Comparison of ENCODE assay signal across 22 cellular contexts in the genomic region with DNA sequence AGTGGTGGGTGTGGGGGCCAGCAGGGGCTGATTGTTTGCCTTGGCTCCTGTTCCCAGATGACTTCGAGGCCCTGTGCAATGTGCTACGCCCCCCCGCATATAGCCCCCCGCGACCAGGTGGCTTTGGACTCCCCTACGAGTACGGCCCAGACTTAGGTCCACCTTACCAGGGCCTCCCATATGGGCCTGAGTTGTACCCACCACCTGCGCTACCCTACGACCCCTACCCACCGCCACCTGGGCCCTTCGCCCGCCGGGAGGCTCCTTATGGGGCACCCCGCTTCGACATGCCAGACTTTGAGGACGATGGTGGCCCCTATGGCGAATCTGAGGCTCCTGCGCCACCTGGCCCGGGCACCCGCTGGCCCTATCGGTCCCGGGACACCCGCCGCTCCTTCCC. TPM values are rescaled to one million over a fixed set of nuclear protein-coding genes. Genes with fewer than 3 reads are reported as not detected.
DNase-seq lines count a peak whose midpoint lies in the region; ATAC-seq, FAIRE-seq and TF ChIP-seq lines count a peak whose summit lies in the region.
"Had no signal": no experiment of that assay in that cellular context is flagged by ENCODE, and none has a peak within 500 bp of the region (broad histone marks: within the 10 kb centered on the region; RNA-seq: fewer than 3 reads in every experiment).

No MANE protein-coding gene starts in this region.

- ATAC-seq in right cardiac atrium = peak in 1 of 2 donors; percentile 15
- no peak for ATAC-seq in Right ventricle myocardium superior (ENCODE audit: poor library complexity)
- no peak for ATAC-seq in IMR-90 (ENCODE audit: low read depth)
- ATAC-seq in K562 = no peak
- ATAC-seq in GM18909 (IDR thresholded peaks at IDR 0.05; ENCODE audit: poor library complexity, unreplicated experiment) = no peak
- ATAC-seq: CD8-positive, alpha-beta T cell had no signal

- TF ChIP-seq RAD21 in IMR-90 (IDR thresholded peaks at IDR 0.05; ENCODE audit: low read length) (no peak), K562 (CRISPR knock-in tag; conservative IDR thresholded peaks at IDR 0.05 in 1 of 2, IDR thresholded peaks at IDR 0.05 in 1 of 2) (no peak)

- WGBS in right cardiac atrium = 93% methylated on average over 24 of the region's 24 CpGs
- WGBS in IMR-90 (ENCODE audit: extremely low coverage in 2 of 2, insufficient read length in 1 of 2), 2 experiments = 82% methylated on average over 2 of the region's 24 CpGs; no CpG with 5 or more reads in 1 of the 2 experiments
- WGBS in K562 (ENCODE audit: insufficient coverage, low coverage, missing lambda C conversion rate) = 94% methylated on average over 12 of the region's 24 CpGs
- WGBS in trophoblast cell (ENCODE audit: extremely low coverage, insufficient coverage, insufficient read length) = no CpG with 5 or more reads among the region's 24 CpGs

- POLR2A ChIA-PET in IMR-90 (lab: Charles Lee; ENCODE audit: unreplicated experiment) = no interaction called here
- POLR2A ChIA-PET in K562 (lab: Yijun Ruan, JAX) = interaction anchor here (0.7 kb wide), 1 partner anchor 96 kb away, joined by 3 read pairs; no protein-coding TSS in a partner anchor

- H4K5ac ChIP-seq in IMR-90 (ENCODE audit: low read depth, low read length) = no peak overlapping the region

- intact Hi-C loops in right cardiac atrium (cut with DNase I) (no loop called here), Right ventricle myocardium superior (cut with DNase I) (no loop called here), IMR-90 (cut with micrococcal nuclease) (no loop called here), K562 (cut with micrococcal nuclease) (no loop called here)

- no peak overlapping the region for H2AK5ac ChIP-seq in IMR-90 (ENCODE audit: low read depth, low read length)
- no peak overlapping the region for H2AK5ac ChIP-seq in trophoblast cell (ENCODE audit: low read length)

- CTCF ChIA-PET in IMR-90 (lab: Yijun Ruan, JAX) (no interaction called here), K562 (lab: Yijun Ruan, JAX; ENCODE audit: low intra/inter-chr PET ratio) (no interaction called here)

- DNase-seq in right cardiac atrium = peak in 2 of 3 donors; percentile 41 to 46
- DNase-seq in Right ventricle myocardium superior = no peak
- DNase-seq in IMR-90 = no peak
- DNase-seq in K562 (ENCODE audit: extremely low read depth in 1 of 4, low spot score in 3 of 4) = no peak
- DNase-seq in trophoblast cell = no peak
- DNase-seq in T1000 (lab: John Stamatoyannopoulos, UW) = no peak
- no peak for DNase-seq in NCI-H187 (lab: John Stamatoyannopoulos, UW)
- DNase-seq: BE2C; CD8-positive, alpha-beta T cell; COR-L47; DMS153; DMS79 treated with DMSO at 0.1 percent for 48 hours; EL; GOT3; H9 had no signal

- H2BK120ac ChIP-seq in IMR-90 (ENCODE audit: low read depth, low read length) (no peak overlapping the region), trophoblast cell (ENCODE audit: insufficient read depth, low read length, poor library complexity) (no peak overlapping the region)

- no peak overlapping the region for H2BK5ac ChIP-seq in IMR-90 (ENCODE audit: low read depth, low read length, poor library complexity, severe bottlenecking)
- H2BK5ac ChIP-seq in trophoblast cell (ENCODE audit: low read depth, low read length, poor library complexity) = peak overlapping the region; percentile 16

- H3K27me3 ChIP-seq in right cardiac atrium (ENCODE audit: control insufficient read depth, insufficient read depth) (no peaks in the 10 kb centered on the region), IMR-90 (ENCODE audit: control insufficient read depth, insufficient read depth, low read length) (no peaks in the 10 kb centered on the region), K562 (ENCODE audit: control insufficient read depth in 2 of 2, insufficient read depth in 2 of 2, low read length in 2 of 2) (no peaks in the 10 kb centered on the region), trophoblast cell (ENCODE audit: insufficient read depth, low read length) (no peaks in the 10 kb centered on the region)
- H3K27me3 ChIP-seq: BE2C had no signal

- BruUV-seq in IMR-90 (replicated peaks; lab: Mats Ljungman, UMichigan) (TSS peak; percentile 37), K562 (replicated peaks; lab: Mats Ljungman, UMichigan) (no TSS peak)

- in situ Hi-C loops in IMR-90 (cut with MboI; ENCODE audit: low sequenced_read_pairs) = no loop called here
- in situ Hi-C loops in K562 (cut with MboI) = no loop called here

- no peak overlapping the region for H3K4me2 ChIP-seq in IMR-90 (ENCODE audit: low read depth, low read length)
- H3K4me2 ChIP-seq in K562 (ENCODE audit: insufficient read depth, low read length) = no peak overlapping the region
- H3K4me2 ChIP-seq in trophoblast cell (ENCODE audit: low read length) = no peak overlapping the region

- H3K14ac ChIP-seq in IMR-90 (replicated peaks; ENCODE audit: low read depth, low read length) (no peak overlapping the region), trophoblast cell (ENCODE audit: low read length) (no peak overlapping the region)

- no peaks in the 10 kb centered on the region for H3K9me3 ChIP-seq in right cardiac atrium (ENCODE audit: control insufficient read depth, low read length)
- H3K9me3 ChIP-seq in IMR-90 (ENCODE audit: control insufficient read depth, insufficient read depth, low read length) = no peaks in the 10 kb centered on the region
- no peaks in the 10 kb centered on the region for H3K9me3 ChIP-seq in K562 (replicated peaks; ENCODE audit: control insufficient read depth, insufficient read depth, low read depth, low read length)
- H3K9me3 ChIP-seq in trophoblast cell (ENCODE audit: insufficient read depth, low read depth, low read length) = peaks cover 1% of the 10 kb centered on the region
- H3K9me3 ChIP-seq: BE2C had no signal

- H3K79me2 ChIP-seq in K562 (ENCODE audit: control insufficient read depth, insufficient read depth, low read length) = no peaks in the 10 kb centered on the region
- H3K79me2 ChIP-seq in trophoblast cell (ENCODE audit: control insufficient read depth, insufficient read depth, low read length, poor library complexity) = peaks cover 2% of the 10 kb centered on the region

- no peak overlapping the region for H3K4ac ChIP-seq in IMR-90 (ENCODE audit: low read depth, low read length)
- H3K4ac ChIP-seq in trophoblast cell (ENCODE audit: low read depth, low read length) = no peak overlapping the region

- TF ChIP-seq EP300 in K562 (IDR thresholded peaks at IDR 0.05; ENCODE audit: low read length) = no peak

- H2BK15ac ChIP-seq in IMR-90 (ENCODE audit: low read depth, low read length) = no peak overlapping the region

- H4K12ac ChIP-seq in trophoblast cell (ENCODE audit: low read depth, low read length) = no peak overlapping the region

- no peak for FAIRE-seq in K562 (lab: Jason Lieb, UNC)
- FAIRE-seq: A204.1, D721Med, G401.6, GM12892, GM19239 had no signal

- no peak overlapping the region for H3K23ac ChIP-seq in IMR-90 (ENCODE audit: low read depth, low read length)
- H3K23ac ChIP-seq in trophoblast cell (ENCODE audit: low read length) = no peak overlapping the region

- H2AFZ ChIP-seq in IMR-90 (replicated peaks; ENCODE audit: low read length, poor library complexity) (no peak overlapping the region), K562 (ENCODE audit: low read depth, low read length) (no peak overlapping the region), trophoblast cell (ENCODE audit: insufficient read depth, low read length, poor library complexity) (no peak overlapping the region)

- H3K18ac ChIP-seq in IMR-90 (ENCODE audit: low read depth, low read length) (no peak overlapping the region), trophoblast cell (ENCODE audit: low read length) (no peak overlapping the region)

- TF ChIP-seq POLR2A in IMR-90 (IDR thresholded peaks at IDR 0.05; ENCODE audit: low read depth, low read length) (no peak), K562 (conservative IDR thresholded peaks at IDR 0.05) (no peak)

- H2BK20ac ChIP-seq in IMR-90 (ENCODE audit: low read depth, low read length) = no peak overlapping the region

- H3K27ac ChIP-seq in right cardiac atrium (ENCODE audit: low read length) (no peak overlapping the region), IMR-90 (ENCODE audit: insufficient read depth, low read length) (no peak overlapping the region), K562 (ENCODE audit: extremely low read depth, low read depth, low read length) (no peak overlapping the region), trophoblast cell (ENCODE audit: low read depth, low read length) (no peak overlapping the region)
- H3K27ac ChIP-seq: C4-2B had no signal

- no peak overlapping the region for H3K4me3 ChIP-seq in right cardiac atrium (ENCODE audit: low read length)
- H3K4me3 ChIP-seq in IMR-90 (ENCODE audit: insufficient read depth, low read depth, low read length) = no peak overlapping the region
- no peak overlapping the region for H3K4me3 ChIP-seq in K562
- no peak overlapping the region for H3K4me3 ChIP-seq in trophoblast cell (ENCODE audit: low read depth, low read length)

- H4K8ac ChIP-seq in IMR-90 (ENCODE audit: low read depth in 2 of 2, low read length in 2 of 2) (no peak overlapping the region), trophoblast cell (ENCODE audit: low read depth, low read length) (no peak overlapping the region)

- no peak overlapping the region for H2AK9ac ChIP-seq in IMR-90 (replicated peaks; ENCODE audit: low read depth, low read length, poor library complexity)

- TF ChIP-seq CTCF in IMR-90 (conservative IDR thresholded peaks at IDR 0.05; ENCODE audit: low read depth, low read length) = no peak
- no peak for TF ChIP-seq CTCF in K562 (IDR thresholded peaks at IDR 0.05 in 2 of 3, conservative IDR thresholded peaks at IDR 0.05 in 1 of 3; ENCODE audit: insufficient read depth in 2 of 3, low read depth in 1 of 3, low read length in 3 of 3)

- H3K9me1 ChIP-seq in IMR-90 (ENCODE audit: insufficient read depth, low read length) (peaks cover 16% of the 10 kb centered on the region), K562 (ENCODE audit: control insufficient read depth, insufficient read depth, low read length) (no peaks in the 10 kb centered on the region)

- no peak overlapping the region for H3K56ac ChIP-seq in IMR-90 (ENCODE audit: extremely low read depth, insufficient read depth, low read length)

- peaks cover 7% of the 10 kb centered on the region; the same call in 1 of the 2 replicates for H4K20me1 ChIP-seq in IMR-90 (ENCODE audit: insufficient read depth, low read length)
- no peaks in the 10 kb centered on the region for H4K20me1 ChIP-seq in K562 (replicated peaks; ENCODE audit: control insufficient read depth, insufficient read depth, low read length)

- H4K91ac ChIP-seq in IMR-90 (ENCODE audit: insufficient read depth, low read depth, low read length) = no peak overlapping the region
- H4K91ac ChIP-seq in trophoblast cell (ENCODE audit: low read depth, low read length) = no peak overlapping the region

- H3K4me1 ChIP-seq in right cardiac atrium (ENCODE audit: control insufficient read depth, insufficient read depth, low read length) (no peaks in the 10 kb centered on the region), IMR-90 (ENCODE audit: control insufficient read depth, insufficient read depth, low read length) (peaks cover 8% of the 10 kb centered on the region; the same call in 1 of the 2 replicates), K562 (replicated peaks in 1 of 2; ENCODE audit: control insufficient read depth in 2 of 2, insufficient read depth in 2 of 2, low read length in 2 of 2) (peaks cover 31 to 56% of the 10 kb centered on the region in 2 experiments), trophoblast cell (ENCODE audit: control insufficient read depth in 1 of 2, insufficient read depth in 2 of 2, low read length in 2 of 2) (peaks cover 35 to 49% of the 10 kb centered on the region in 2 experiments)

- dilution Hi-C loops in IMR-90 (cut with HindIII; ENCODE audit: low sequenced_read_pairs, unreplicated experiment) = no loop called here

- H3K9ac ChIP-seq in IMR-90 (ENCODE audit: low read depth, low read length) (no peak overlapping the region), K562 (ENCODE audit: insufficient read depth in 1 of 2, low read depth in 2 of 2, low read length in 2 of 2) (no peak overlapping the region), trophoblast cell (ENCODE audit: low read length) (no peak overlapping the region)

- peaks cover 0 to 7% of the 10 kb centered on the region in 2 experiments; a peak in 1 of 4 replicates for H3K79me1 ChIP-seq in IMR-90 (ENCODE audit: low read depth in 1 of 2, low read length in 2 of 2)
- peaks cover 32% of the 10 kb centered on the region for H3K79me1 ChIP-seq in trophoblast cell (ENCODE audit: low read length)

- no peak overlapping the region for H2BK12ac ChIP-seq in trophoblast cell (ENCODE audit: low read length)

- H3K36me3 ChIP-seq in IMR-90 (ENCODE audit: control insufficient read depth, insufficient read depth, low read length) = peaks cover 70% of the 10 kb centered on the region
- H3K36me3 ChIP-seq in K562 (ENCODE audit: control insufficient read depth, insufficient read depth, low read length) = peaks cover 60% of the 10 kb centered on the region; the same call in 2 of the 3 replicates
- H3K36me3 ChIP-seq in trophoblast cell (ENCODE audit: control insufficient read depth in 1 of 2, insufficient read depth in 2 of 2, low read length in 2 of 2) = peaks cover 38 to 42% of the 10 kb centered on the region in 2 experiments
- H3K36me3 ChIP-seq: BE2C had no signal

RNA-seq across cellular contexts. Expression of a gene that starts 25.7 kb away (rescaled TPM):
- 100 to 1,000 TPM; 307 to 473 (median 324) TPM for total RNA-seq in right cardiac atrium
- polyA plus RNA-seq in right cardiac atrium = 216 TPM
- 296 TPM for total RNA-seq in Right ventricle myocardium superior
- total RNA-seq in IMR-90 (2012; rRNA removed) = 4.4 and 14.7 TPM in 2 replicates
- 61.6 and 70.3 TPM in 2 replicates for polyA plus RNA-seq in IMR-90 (2012; rRNA removed)
- polyA plus RNA-seq in IMR-90 (2012; cell fraction: cytosol; rRNA removed) = 121 and 133 TPM in 2 replicates
- 202 and 477 TPM in 2 replicates for polyA plus RNA-seq in IMR-90 (2012; cell fraction: nucleus; rRNA removed; ENCODE audit: low replicate concordance)
- 209 and 457 TPM in 2 replicates for total RNA-seq in K562 (2011; cell fraction: chromatin; rRNA removed; ENCODE audit: low replicate concordance)
- total RNA-seq in K562 (2011; cell fraction: nucleolus; rRNA removed) = 301 and 327 TPM in 2 replicates
- 219 and 259 TPM in 2 replicates for total RNA-seq in K562 (2011; cell fraction: nucleoplasm; rRNA removed)
- total RNA-seq in K562 (2014; rRNA removed) = 38.7 and 44.5 TPM in 2 replicates
- 6.1 and 9.7 TPM in 2 replicates for total RNA-seq in K562 (2014; rRNA removed; fragmentation: Illumina TruSeq; extraction: Trizol)
- 19.9 and 25.0 TPM in 2 replicates for total RNA-seq in K562 (2015; rRNA removed; fragmentation: Illumina TruSeq; extraction: Trizol)
- 148 and 160 TPM in 2 replicates for total RNA-seq in K562 (2021)
- polyA plus RNA-seq in K562 (2011; rRNA removed) = 34.4 and 64.2 TPM in 2 replicates
- 40.5 and 63.1 TPM in 2 replicates for polyA plus RNA-seq in K562 (2011; cell fraction: cytosol; rRNA removed)
- polyA plus RNA-seq in K562 (2011; cell fraction: nucleus; rRNA removed) = 400 and 488 TPM in 2 replicates
- polyA plus RNA-seq in K562 (2012) = 256 and 263 TPM in 2 replicates
- 31.6 and 65.6 TPM in 2 replicates for polyA plus RNA-seq in K562 (2014; fragmentation: Illumina TruSeq; extraction: Trizol)
- under 1 TPM; 0.35 to 0.53 TPM for polyA plus RNA-seq in K562 (2014; fragmentation: Nextera tagmentation; extraction: Ambion mirVana)
- 108 and 112 TPM in 2 replicates for polyA plus RNA-seq in K562 (2014; rRNA removed)
- polyA minus RNA-seq in K562 (2011; rRNA and poly(A)+ RNA removed) = 6.8 and 10.0 TPM in 2 replicates
- polyA minus RNA-seq in K562 (2011; cell fraction: cytosol; rRNA and poly(A)+ RNA removed) = 50.8 and 74.4 TPM in 2 replicates
- 47.9 and 57.5 TPM in 2 replicates for polyA minus RNA-seq in K562 (2011; cell fraction: nucleus; rRNA and poly(A)+ RNA removed)
- polyA plus RNA-seq in trophoblast cell (2013) = 93.8 and 98.4 TPM in 2 replicates

RNA-seq across cellular contexts. Expression of a gene that starts 50.2 kb away (rescaled TPM):
- total RNA-seq in right cardiac atrium (10 to 100 TPM; 19.7 to 23.0 (median 20.4) TPM), Right ventricle myocardium superior (15.7 TPM), IMR-90 (2012; rRNA removed) (15.6 and 16.1 TPM in 2 replicates), K562 (2014; rRNA removed) (33.7 and 48.0 TPM in 2 replicates), K562 (2014; rRNA removed; fragmentation: Illumina TruSeq; extraction: Trizol) (6.6 and 9.6 TPM in 2 replicates), K562 (2015; rRNA removed; fragmentation: Illumina TruSeq; extraction: Trizol) (17.5 and 22.3 TPM in 2 replicates), K562 (2021) (54.5 and 58.1 TPM in 2 replicates)
- polyA plus RNA-seq in right cardiac atrium (22.8 TPM), IMR-90 (2012; rRNA removed) (94.0 and 108 TPM in 2 replicates), K562 (2011; rRNA removed) (18.9 and 24.4 TPM in 2 replicates), K562 (2014; fragmentation: Illumina TruSeq; extraction: Trizol) (33.7 and 42.0 TPM in 2 replicates), K562 (2014; fragmentation: Nextera tagmentation; extraction: Ambion mirVana) (1 to 10 TPM; 1.2 to 4.9 TPM), K562 (2014; rRNA removed) (34.2 and 40.4 TPM in 2 replicates)
- polyA plus RNA-seq in IMR-90 (2012; cell fraction: cytosol; rRNA removed) = 70.5 and 114 TPM in 2 replicates
- polyA plus RNA-seq in IMR-90 (2012; cell fraction: nucleus; rRNA removed; ENCODE audit: low replicate concordance) = 124 and 239 TPM in 2 replicates
- 33.3 and 146 TPM in 2 replicates for total RNA-seq in K562 (2011; cell fraction: chromatin; rRNA removed; ENCODE audit: low replicate concordance)
- 62.0 and 84.4 TPM in 2 replicates for total RNA-seq in K562 (2011; cell fraction: nucleolus; rRNA removed)
- 39.4 and 65.9 TPM in 2 replicates for total RNA-seq in K562 (2011; cell fraction: nucleoplasm; rRNA removed)
- 34.0 and 79.0 TPM in 2 replicates for polyA plus RNA-seq in K562 (2011; cell fraction: cytosol; rRNA removed)
- 68.6 and 104 TPM in 2 replicates for polyA plus RNA-seq in K562 (2011; cell fraction: nucleus; rRNA removed)
- polyA plus RNA-seq in K562 (2012) = 56.1 and 106 TPM in 2 replicates
- polyA minus RNA-seq in K562 (2011; rRNA and poly(A)+ RNA removed) = 11.5 and 17.4 TPM in 2 replicates
- polyA minus RNA-seq in K562 (2011; cell fraction: cytosol; rRNA and poly(A)+ RNA removed) = 53.0 and 61.0 TPM in 2 replicates
- 18.8 and 19.9 TPM in 2 replicates for polyA minus RNA-seq in K562 (2011; cell fraction: nucleus; rRNA and poly(A)+ RNA removed)
- 86.0 and 94.0 TPM in 2 replicates for polyA plus RNA-seq in trophoblast cell (2013)

Comparison
In these comparisons a context has a peak if more than half of its experiments do, and no peak if none do; other contexts are left out.
1. DNase-seq: peak in right cardiac atrium (2 of 3); none in Right ventricle myocardium superior (single experiment), IMR-90 (single experiment), K562 (0 of 4), trophoblast cell (0 of 2), T1000 (single experiment) and NCI-H187 (0 of 2).